In the genomic region with DNA sequence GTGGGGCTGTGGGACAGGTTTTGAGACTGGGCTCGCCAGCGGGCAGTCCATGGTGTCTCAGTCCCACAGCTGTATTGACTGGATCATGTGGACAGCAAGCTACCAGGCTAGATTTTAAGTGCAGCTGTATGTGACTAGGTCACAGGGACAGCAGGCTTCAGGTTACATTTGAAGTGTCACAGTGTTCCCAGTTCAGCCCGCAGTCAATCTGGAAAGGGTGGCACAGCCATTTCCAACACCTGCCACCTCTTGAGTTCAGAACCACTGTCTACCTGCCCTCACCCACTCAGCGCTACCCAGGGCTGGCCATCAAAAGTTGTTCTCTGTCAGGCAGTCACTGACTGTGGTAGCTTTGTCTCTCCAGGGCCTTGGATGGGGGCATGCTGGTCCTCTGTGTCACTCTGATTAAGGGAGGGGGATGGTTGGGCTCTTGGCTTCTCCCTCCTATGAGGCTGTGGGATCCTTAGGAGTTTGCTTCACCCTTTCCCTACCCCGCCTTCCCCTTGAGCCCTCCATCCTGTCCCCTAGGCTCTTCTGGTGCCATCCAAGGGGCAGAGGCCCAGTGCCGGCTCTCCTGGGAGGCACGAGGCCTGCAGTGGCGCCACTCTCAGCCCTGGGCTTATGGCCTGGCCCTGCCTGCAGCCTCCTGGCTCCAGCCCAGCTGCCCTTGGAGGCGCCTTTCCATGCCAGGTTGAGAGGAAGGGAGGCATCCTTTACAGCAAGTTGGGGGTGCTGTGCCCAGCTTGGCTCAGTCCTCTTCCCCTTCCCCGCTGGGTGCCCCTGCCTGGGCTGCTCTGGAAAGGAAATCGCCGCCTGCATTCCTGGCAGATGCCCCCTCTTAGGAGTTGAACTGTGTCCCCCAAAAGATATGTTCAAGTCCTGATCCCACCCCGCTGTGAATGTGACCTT, we compare ENCODE assay signal across 1 cellular context.
TF ChIP-seq lines count a peak whose summit lies in the region.

No MANE protein-coding gene starts in this region.

TF ChIP-seq in H1, 55 proteins besides CTCF, POLR2A, EP300 and RAD21:
- TF ChIP-seq KDM5A (IDR thresholded peaks at IDR 0.05; ENCODE audit: low read length) (no peak), CHD2 (IDR thresholded peaks at IDR 0.05; ENCODE audit: low read length) (no peak), POLR2AphosphoS5 (IDR thresholded peaks at IDR 0.05; ENCODE audit: low read depth, low read length) (no peak), BACH1 (IDR thresholded peaks at IDR 0.05; ENCODE audit: low read length) (no peak), KDM4A (IDR thresholded peaks at IDR 0.05; ENCODE audit: low read depth, low read length, severe bottlenecking) (no peak), EGR1 (IDR thresholded peaks at IDR 0.05; ENCODE audit: borderline replicate concordance, low read depth, low read length) (no peak), TAF1 (IDR thresholded peaks at IDR 0.05; ENCODE audit: low read depth, low read length) (no peak), BRCA1 (IDR thresholded peaks at IDR 0.05; ENCODE audit: low read depth, low read length) (no peak), RNF2 (IDR thresholded peaks at IDR 0.05; ENCODE audit: borderline replicate concordance, low read depth, low read length, missing control alignments, poor library complexity, severe bottlenecking) (no peak)
